ENCODE assay signal across 11 cellular contexts in genomic region chr5:44862808-44863207, GRCh38. TPM values are rescaled to one million over a fixed set of nuclear protein-coding genes. Genes with fewer than 3 reads are reported as not detected.
A peak's percentile ranks its signal among the peaks of the same experiment; 100 is the strongest.
DNase-seq lines count a peak whose midpoint lies in the region; ATAC-seq, FAIRE-seq and TF ChIP-seq lines count a peak whose summit lies in the region.
"Had no signal": no experiment of that assay in that cellular context is flagged by ENCODE, and none has a peak within 500 bp of the region (broad histone marks: within the 10 kb centered on the region; RNA-seq: fewer than 3 reads in every experiment).

No MANE protein-coding gene starts in this region.

- H3K4me3 ChIP-seq in BJ (ENCODE audit: low read depth, low read length), result no peak overlapping the region
- H3K4me3 ChIP-seq in epithelial cell of esophagus (ENCODE audit: low read length), result no peak overlapping the region
- H3K4me3 ChIP-seq: SK-N-MC, skin epidermis had no signal

- CTCF ChIA-PET in BJ (lab: Yijun Ruan, JAX), result no interaction called here

- 0 out of 2 replicates have a peak, but pooled peaks have one; percentile 8 for TF ChIP-seq CTCF in BJ (IDR thresholded peaks at IDR 0.05; ENCODE audit: insufficient read depth, low read depth, low read length)
- TF ChIP-seq CTCF in epithelial cell of esophagus (IDR thresholded peaks at IDR 0.05; ENCODE audit: insufficient read depth, low read depth, low read length, missing control alignments), result peak; percentile 38

- DNase-seq in BJ (ENCODE audit: low read depth), result no peak
- peak; percentile 15 for DNase-seq in LHCN-M2 (ENCODE audit: low read depth)
- peak; percentile 27 for DNase-seq in epithelial cell of esophagus (ENCODE audit: low read depth)
- no peak for DNase-seq in NCI-H2227 treated with DMSO at 0.1 percent for 48 hours (lab: John Stamatoyannopoulos, UW)
- no peak for DNase-seq in frontal cortex (ENCODE audit: low spot score in 2 of 2)
- no peak for DNase-seq in globus pallidus (ENCODE audit: low spot score)
- no peak for DNase-seq in NCI-H774 (lab: John Stamatoyannopoulos, UW)
- DNase-seq: cortex of kidney had no signal

- H3K36me3 ChIP-seq in BJ (ENCODE audit: control insufficient read depth, insufficient read depth, low read length), result no peaks in the 10 kb centered on the region

- POLR2A ChIA-PET in BJ (lab: Charles Lee), result no interaction called here

- no peaks in the 10 kb centered on the region for H3K27me3 ChIP-seq in BJ (ENCODE audit: control insufficient read depth, insufficient read depth, low read length)

- peak; percentile 83 for ATAC-seq in GM19351 (IDR thresholded peaks at IDR 0.05; ENCODE audit: unreplicated experiment)

- no peak for FAIRE-seq in frontal cortex (lab: Jason Lieb, UNC)

RNA-seq across cellular contexts. Expression of gene MRPS30, which starts 54.1 kb away (rescaled TPM):
- polyA plus RNA-seq in BJ (2011; rRNA removed), result 13.2 and 24.2 TPM in 2 replicates
- polyA minus RNA-seq in BJ (2011; rRNA and poly(A)+ RNA removed), result 20.4 and 24.6 TPM in 2 replicates
- total RNA-seq in LHCN-M2 (2014; rRNA removed), result 68.9 and 70.8 TPM in 2 replicates
- 16.1 TPM for polyA plus RNA-seq in LHCN-M2 (2012)
- total RNA-seq in frontal cortex, result 177 TPM

Comparison
In these comparisons a context has a peak if more than half of its experiments do, and no peak if none do; other contexts are left out.
1. DNase-seq: peak in LHCN-M2 (single experiment) and epithelial cell of esophagus (single experiment); none in BJ (single experiment), NCI-H2227 treated with DMSO at 0.1 percent for 48 hours (single experiment), frontal cortex (0 of 2), globus pallidus (single experiment) and NCI-H774 (single experiment).